ENCODE assay signal across 9 cellular contexts in genomic region chr1:8023287-8023994, GRCh38. TPM values are rescaled to one million over a fixed set of nuclear protein-coding genes. Genes with fewer than 3 reads are reported as not detected.
DNase-seq lines count a peak whose midpoint lies in the region; ATAC-seq and TF ChIP-seq lines count a peak whose summit lies in the region.
"Had no signal": no experiment of that assay in that cellular context is flagged by ENCODE, and none has a peak within 500 bp of the region (broad histone marks: within the 10 kb centered on the region; RNA-seq: fewer than 3 reads in every experiment).

No MANE protein-coding gene starts in this region.

- H3K27ac ChIP-seq in HUES48 (ENCODE audit: low read depth, low read length), result peak overlapping the region; percentile 45
- peak overlapping the region in 38 of 59 donors; percentile 3 to 96 (median 42) for H3K27ac ChIP-seq in dorsolateral prefrontal cortex
- H3K27ac ChIP-seq in subcutaneous abdominal adipose tissue (ENCODE audit: low read depth, low read length), result no peak overlapping the region

- H3K36me3 ChIP-seq in HUES48 (ENCODE audit: control insufficient read depth, insufficient read depth, low read length) (no peaks in the 10 kb centered on the region), subcutaneous abdominal adipose tissue (ENCODE audit: control insufficient read depth in 5 of 5, insufficient read depth in 5 of 5, low read length in 5 of 5) (peaks cover 0 to 3% (median 0%) of the 10 kb centered on the region in 5 donors)

- H3K9ac ChIP-seq in HUES48 (ENCODE audit: low read depth, low read length) (no peak overlapping the region), subcutaneous abdominal adipose tissue (ENCODE audit: low read length in 5 of 5) (peak overlapping the region in 2 of 5 donors; percentile 0 to 93)

- peaks cover 12 to 42% (median 18%) of the 10 kb centered on the region in 5 donors for H3K27me3 Mint-ChIP-seq in naive thymus-derived CD8-positive, alpha-beta T cell

- intact Hi-C loops in dorsolateral prefrontal cortex (cut with DNase I), result no loop called here

- H3K27ac Mint-ChIP-seq in naive thymus-derived CD8-positive, alpha-beta T cell, result no peak overlapping the region
- H3K27ac Mint-ChIP-seq: stimulated activated naive CD8-positive, alpha-beta T cell treated with anti-CD3 and anti-CD28 coated beads, Interleukin-15, Interleukin-2, amounts not matched to agents 100 ng/mL and 50 ng/mL, for 24 hours had no signal

- no peaks in the 10 kb centered on the region for H3K9me3 Mint-ChIP-seq in naive thymus-derived CD8-positive, alpha-beta T cell
- H3K9me3 Mint-ChIP-seq: stimulated activated naive CD8-positive, alpha-beta T cell treated with anti-CD3 and anti-CD28 coated beads, Interleukin-15, Interleukin-2, amounts not matched to agents 100 ng/mL and 50 ng/mL, for 24 hours had no signal

- H3K4me3 ChIP-seq in HUES48 (ENCODE audit: low read depth, low read length) (peak overlapping the region; percentile 96), dorsolateral prefrontal cortex (peak overlapping the region in 30 of 59 donors; percentile 3 to 97 (median 88)), subcutaneous abdominal adipose tissue (ENCODE audit: low read depth in 1 of 5, low read length in 5 of 5) (peak overlapping the region; percentile 79 to 98 (median 87))

- H3K4me3 Mint-ChIP-seq in naive thymus-derived CD8-positive, alpha-beta T cell, result no peak overlapping the region
- H3K4me3 Mint-ChIP-seq: stimulated activated naive CD8-positive, alpha-beta T cell treated with anti-CD3 and anti-CD28 coated beads, Interleukin-15, Interleukin-2, amounts not matched to agents 100 ng/mL and 50 ng/mL, for 24 hours had no signal

- H3K9me3 ChIP-seq in HUES48 (ENCODE audit: control insufficient read depth, insufficient read depth, low read length) (no peaks in the 10 kb centered on the region), subcutaneous abdominal adipose tissue (ENCODE audit: control insufficient read depth in 5 of 5, low read length in 5 of 5) (no peaks in the 10 kb centered on the region)

- DNase-seq in dorsolateral prefrontal cortex, result no peak
- DNase-seq in medulla oblongata (ENCODE audit: extremely low spot score), result peak; percentile 12
- no peak for DNase-seq in naive thymus-derived CD8-positive, alpha-beta T cell
- no peak for DNase-seq in GM10248 (ENCODE audit: extremely low spot score)
- DNase-seq in DMS53 treated with DMSO at 0.1 percent for 48 hours (lab: John Stamatoyannopoulos, UW; ENCODE audit: unreplicated experiment), result no peak

- no peaks in the 10 kb centered on the region for H3K36me3 Mint-ChIP-seq in naive thymus-derived CD8-positive, alpha-beta T cell

- TF ChIP-seq CTCF in dorsolateral prefrontal cortex (IDR thresholded peaks at IDR 0.05 in 54 of 56, conservative IDR thresholded peaks at IDR 0.05 in 2 of 56; ENCODE audit: low read depth in 1 of 56, partially characterized antibody in 56 of 56) (no peak), GM10248 (IDR thresholded peaks at IDR 0.05; ENCODE audit: control extremely low read depth, extremely low read depth, low read depth, missing control alignments) (no peak)

- H3K4me1 Mint-ChIP-seq in naive thymus-derived CD8-positive, alpha-beta T cell, result peaks cover 11 to 16% (median 13%) of the 10 kb centered on the region in 4 donors

- peaks cover 6% of the 10 kb centered on the region for H3K27me3 ChIP-seq in HUES48 (ENCODE audit: control insufficient read depth, insufficient read depth, low read length)
- H3K27me3 ChIP-seq in dorsolateral prefrontal cortex, result no peaks in the 10 kb centered on the region
- no peaks in the 10 kb centered on the region for H3K27me3 ChIP-seq in subcutaneous abdominal adipose tissue (ENCODE audit: control insufficient read depth in 5 of 5, insufficient read depth in 4 of 5, low read length in 5 of 5)

- H3K4me1 ChIP-seq in HUES48 (ENCODE audit: control insufficient read depth, insufficient read depth, low read length), result peaks cover 81% of the 10 kb centered on the region
- peaks cover 4 to 65% (median 43%) of the 10 kb centered on the region in 5 donors for H3K4me1 ChIP-seq in subcutaneous abdominal adipose tissue (ENCODE audit: control insufficient read depth in 5 of 5, insufficient read depth in 5 of 5, low read length in 5 of 5)

- CTCF ChIA-PET in GM10248 (lab: Yijun Ruan, JAX), result interaction anchor here (0.7 to 3.0 kb wide), 3 partner anchors 9 to 293 kb away, joined by 3 to 29 read pairs (median 8); no protein-coding TSS in a partner anchor

- POLR2A ChIA-PET in naive thymus-derived CD8-positive, alpha-beta T cell (lab: Charles Lee), result no interaction called here
- POLR2A ChIA-PET in GM10248 (lab: Yijun Ruan, JAX), result no interaction called here

- ATAC-seq in naive thymus-derived CD8-positive, alpha-beta T cell, result no peak
- ATAC-seq in GM19395 (IDR thresholded peaks at IDR 0.05; ENCODE audit: unreplicated experiment), result no peak

RNA-seq across cellular contexts. Expression of gene ERRFI1, which starts 2.7 kb away (rescaled TPM):
- total RNA-seq in dorsolateral prefrontal cortex, result 10 to 100 TPM; 24.9 to 58.2 (median 34.7) TPM
- 1 to 10 TPM; 1.0 to 2.1 TPM for total RNA-seq in naive thymus-derived CD8-positive, alpha-beta T cell
- polyA plus RNA-seq in naive thymus-derived CD8-positive, alpha-beta T cell, result under 1 TPM in 2 of 3 donors, not detected in 1; 0.28 to 0.42 TPM

Comparison
In these comparisons a context has a peak if more than half of its experiments do, and no peak if none do; other contexts are left out.
1. RNA of gene ERRFI1, which starts 2.7 kb away (total RNA-seq): 24.9 to 58.2 TPM in dorsolateral prefrontal cortex; 1.0 to 2.1 TPM in naive thymus-derived CD8-positive, alpha-beta T cell; every median in the first group is over 4 times any median in the second.
2. Peak in every context shown above with its lines, with median percentiles within 50 percentile points of each other: H3K4me3 ChIP-seq.